In the genomic region with DNA sequence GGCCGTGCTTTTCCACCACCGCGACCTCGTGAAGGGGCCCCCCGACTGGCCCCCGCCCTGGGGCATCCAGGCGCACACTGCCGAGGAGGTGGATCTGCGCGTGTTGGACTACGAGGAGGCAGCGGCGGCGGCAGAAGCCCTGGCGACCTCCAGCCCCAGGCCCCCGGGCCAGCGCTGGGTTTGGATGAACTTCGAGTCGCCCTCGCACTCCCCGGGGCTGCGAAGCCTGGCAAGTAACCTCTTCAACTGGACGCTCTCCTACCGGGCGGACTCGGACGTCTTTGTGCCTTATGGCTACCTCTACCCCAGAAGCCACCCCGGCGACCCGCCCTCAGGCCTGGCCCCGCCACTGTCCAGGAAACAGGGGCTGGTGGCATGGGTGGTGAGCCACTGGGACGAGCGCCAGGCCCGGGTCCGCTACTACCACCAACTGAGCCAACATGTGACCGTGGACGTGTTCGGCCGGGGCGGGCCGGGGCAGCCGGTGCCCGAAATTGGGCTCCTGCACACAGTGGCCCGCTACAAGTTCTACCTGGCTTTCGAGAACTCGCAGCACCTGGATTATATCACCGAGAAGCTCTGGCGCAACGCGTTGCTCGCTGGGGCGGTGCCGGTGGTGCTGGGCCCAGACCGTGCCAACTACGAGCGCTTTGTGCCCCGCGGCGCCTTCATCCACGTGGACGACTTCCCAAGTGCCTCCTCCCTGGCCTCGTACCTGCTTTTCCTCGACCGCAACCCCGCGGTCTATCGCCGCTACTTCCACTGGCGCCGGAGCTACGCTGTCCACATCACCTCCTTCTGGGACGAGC, we compare ENCODE assay signal across 8 cellular contexts. TPM values are rescaled to one million over a fixed set of nuclear protein-coding genes. Genes with fewer than 3 reads are reported as not detected.
DNase-seq lines count a peak whose midpoint lies in the region; ATAC-seq and TF ChIP-seq lines count a peak whose summit lies in the region.

No MANE protein-coding gene starts in this region.

- peak overlapping the region; percentile 82 for H3K27ac Mint-ChIP-seq in chondrocyte (ENCODE audit: unreplicated experiment)

- H3K4me3 Mint-ChIP-seq in chondrocyte (ENCODE audit: unreplicated experiment): peak overlapping the region; percentile 96

- H4K20me1 ChIP-seq in KMS-11 (ENCODE audit: insufficient read depth): no peaks in the 10 kb centered on the region

- TF ChIP-seq EP300 in tibial nerve (IDR thresholded peaks at IDR 0.05): no peak

- DNase-seq in BE2C (no peak), chondrocyte (ENCODE audit: low spot score) (no peak), lower lobe of right lung (peak; percentile 63), tibial nerve (ENCODE audit: low spot score in 2 of 2) (no peak), NCI-H446 (lab: John Stamatoyannopoulos, UW) (no peak), NCI-H2107 (lab: John Stamatoyannopoulos, UW) (no peak)

- no peak for TF ChIP-seq CTCF in BE2C (IDR thresholded peaks at IDR 0.05; ENCODE audit: low read depth, low read length)
- no peak for TF ChIP-seq CTCF in KMS-11 (conservative IDR thresholded peaks at IDR 0.05; ENCODE audit: low read depth, low read length)
- TF ChIP-seq CTCF in chondrocyte (IDR thresholded peaks at IDR 0.05): no peak
- TF ChIP-seq CTCF in lower lobe of right lung (IDR thresholded peaks at IDR 0.05): no peak
- TF ChIP-seq CTCF in tibial nerve (IDR thresholded peaks at IDR 0.05): no peak

- no peaks in the 10 kb centered on the region for H3K27me3 Mint-ChIP-seq in chondrocyte (ENCODE audit: low read depth)

- H3K4me1 Mint-ChIP-seq in chondrocyte (ENCODE audit: low read depth): peaks cover 59% of the 10 kb centered on the region

- H3K79me2 ChIP-seq in KMS-11 (ENCODE audit: insufficient read depth, low read depth): no peaks in the 10 kb centered on the region

- no peaks in the 10 kb centered on the region for H3K36me3 Mint-ChIP-seq in chondrocyte (ENCODE audit: low read depth)

- H3K27me3 ChIP-seq in BE2C: no peaks in the 10 kb centered on the region
- H3K27me3 ChIP-seq in KMS-11 (ENCODE audit: insufficient read depth, low read depth): no peaks in the 10 kb centered on the region
- H3K27me3 ChIP-seq in lower lobe of right lung (ENCODE audit: low read depth): no peaks in the 10 kb centered on the region
- H3K27me3 ChIP-seq in tibial nerve: no peaks in the 10 kb centered on the region

- H3K4me3 ChIP-seq in BE2C (ENCODE audit: low read depth, low read length): peak overlapping the region; percentile 73
- H3K4me3 ChIP-seq in KMS-11 (IDR thresholded peaks at IDR 0.05; ENCODE audit: insufficient read depth, low read depth, low read length): no peak overlapping the region
- H3K4me3 ChIP-seq in lower lobe of right lung: peak overlapping the region; percentile 73
- H3K4me3 ChIP-seq in tibial nerve: peak overlapping the region; percentile 65 to 77 (median 72)

- H3K36me3 ChIP-seq in BE2C (no peaks in the 10 kb centered on the region), KMS-11 (ENCODE audit: insufficient read depth) (no peaks in the 10 kb centered on the region), lower lobe of right lung (no peaks in the 10 kb centered on the region), tibial nerve (peaks cover 0 to 6% (median 0%) of the 10 kb centered on the region in 3 donors)

- H3K9ac ChIP-seq in KMS-11: no peak overlapping the region; the same call in 1 of the 2 replicates

- H2AFZ ChIP-seq in KMS-11 (ENCODE audit: low read depth): peak overlapping the region; percentile 79

- H3K9me3 ChIP-seq in BE2C (no peaks in the 10 kb centered on the region), lower lobe of right lung (no peaks in the 10 kb centered on the region), tibial nerve (no peaks in the 10 kb centered on the region)

- no peak for TF ChIP-seq POLR2A in tibial nerve (IDR thresholded peaks at IDR 0.05)

- H3K4me1 ChIP-seq in BE2C (no peaks in the 10 kb centered on the region), KMS-11 (ENCODE audit: low read depth, poor library complexity, severe bottlenecking) (peaks cover 7% of the 10 kb centered on the region), lower lobe of right lung (peaks cover 39% of the 10 kb centered on the region), tibial nerve (peaks cover 0 to 63% (median 30%) of the 10 kb centered on the region in 4 donors)

- intact Hi-C loops in lower lobe of right lung (cut with DNase I): no loop called here

- no peaks in the 10 kb centered on the region for H3K9me3 Mint-ChIP-seq in chondrocyte (ENCODE audit: low read depth)

- 42 to 67% methylated on average over 28 to 66 of the region's 72 CpGs for WGBS in tibial nerve, 2 donors

- ATAC-seq in lower lobe of right lung (peak in 1 of 2 donors; percentile 5), HG03135 (IDR thresholded peaks at IDR 0.05; ENCODE audit: unreplicated experiment) (no peak)

- H3K27ac ChIP-seq in KMS-11 (no peak overlapping the region), lower lobe of right lung (peak overlapping the region; percentile 100), tibial nerve (peak overlapping the region; percentile 91 to 98 (median 94))

- H3K4me2 ChIP-seq in KMS-11: no peak overlapping the region

RNA-seq across cellular contexts. Expression of gene FUT4, which starts 1.3 kb away (rescaled TPM):
- 1.5 TPM for polyA plus RNA-seq in BE2C (2012; ENCODE audit: insufficient read depth, insufficient read length, low read depth)
- total RNA-seq in chondrocyte: 4.6 to 8.6 TPM (median 7.7 TPM) in 3 replicates
- total RNA-seq in lower lobe of right lung: 7.1 TPM
- 10 to 100 TPM in 1 of 4 donors, 1 to 10 TPM in 3; 5.4 to 11.0 (median 7.7) TPM for total RNA-seq in tibial nerve

RNA-seq across cellular contexts. Expression of gene PIWIL4, which starts 22.1 kb away (rescaled TPM):
- not detected for polyA plus RNA-seq in BE2C (2012; ENCODE audit: insufficient read depth, insufficient read length, low read depth)
- 2.4 to 2.6 TPM (median 2.5 TPM) in 3 replicates for total RNA-seq in chondrocyte
- total RNA-seq in lower lobe of right lung: 1.9 TPM
- 1 to 10 TPM; 7.2 to 9.0 (median 8.3) TPM for total RNA-seq in tibial nerve

RNA-seq across cellular contexts. Expression of gene C11orf97, which starts 32.8 kb away (rescaled TPM):
- polyA plus RNA-seq in BE2C (2012; ENCODE audit: insufficient read depth, insufficient read length, low read depth): not detected
- not detected in 3 replicates for total RNA-seq in chondrocyte
- 2.5 TPM for total RNA-seq in lower lobe of right lung
- not detected for total RNA-seq in tibial nerve

RNA-seq across cellular contexts. Expression of gene ANKRD49, which starts 51.3 kb away (rescaled TPM):
- 5.1 TPM for polyA plus RNA-seq in BE2C (2012; ENCODE audit: insufficient read depth, insufficient read length, low read depth)
- total RNA-seq in chondrocyte (8.6 to 11.2 TPM (median 8.9 TPM) in 3 replicates), lower lobe of right lung (14.7 TPM), tibial nerve (10 to 100 TPM in 3 of 4 donors, 1 to 10 TPM in 1; 9.2 to 44.9 (median 16.8) TPM)

RNA-seq across cellular contexts. Expression of gene MRE11, which starts 51.4 kb away (rescaled TPM):
- polyA plus RNA-seq in BE2C (2012; ENCODE audit: insufficient read depth, insufficient read length, low read depth): 4.0 TPM
- total RNA-seq in chondrocyte (13.7 to 21.7 TPM (median 15.5 TPM) in 3 replicates), lower lobe of right lung (17.6 TPM), tibial nerve (10 to 100 TPM; 14.0 to 28.4 (median 17.4) TPM)
